ENCODE assay signal across 1 cellular context in genomic region chr22:23246982-23247766, GRCh38.
TF ChIP-seq lines count a peak whose summit lies in the region.

No MANE protein-coding gene starts in this region.

TF ChIP-seq in GM23338, 12 proteins besides CTCF, POLR2A, EP300 and RAD21 (continued from another document):
- TF ChIP-seq ZNF462 (CRISPR knock-in tag; IDR thresholded peaks at IDR 0.05): no peak
- no peak for TF ChIP-seq ZNF331 (CRISPR knock-in tag; IDR thresholded peaks at IDR 0.05; ENCODE audit: low read depth)
- TF ChIP-seq CREB1 (CRISPR knock-in tag; IDR thresholded peaks at IDR 0.05; ENCODE audit: low read depth): no peak
- no peak for TF ChIP-seq REST (IDR thresholded peaks at IDR 0.05; ENCODE audit: unreplicated experiment)
- no peak for TF ChIP-seq EZH2 (IDR thresholded peaks at IDR 0.05; ENCODE audit: low read depth, unreplicated experiment)
- TF ChIP-seq POLR2AphosphoS5 (IDR thresholded peaks at IDR 0.05; ENCODE audit: low read depth): no peak
- no peak for TF ChIP-seq STAT1 (IDR thresholded peaks at IDR 0.05; ENCODE audit: unreplicated experiment)
- TF ChIP-seq NANOG (IDR thresholded peaks at IDR 0.05; ENCODE audit: borderline replicate concordance): no peak
- no peak for TF ChIP-seq ZNF114 (CRISPR knock-in tag; IDR thresholded peaks at IDR 0.05)
- TF ChIP-seq JUNB (IDR thresholded peaks at IDR 0.05; ENCODE audit: unreplicated experiment): no peak
TF ChIP-seq in GM23338: peak in this region for 0.
